Comparison of ENCODE assay signal across 9 cellular contexts in genomic region chr9:94373779-94374175, GRCh38. TPM values are rescaled to one million over a fixed set of nuclear protein-coding genes. Genes with fewer than 3 reads are reported as not detected.
DNase-seq lines count a peak whose midpoint lies in the region; ATAC-seq and TF ChIP-seq lines count a peak whose summit lies in the region.
"Not testable (repeated sequence)": the region's sequence is repeated elsewhere in the genome, so short reads cannot be mapped to it uniquely, and the experiment has no call there.
"Had no signal": no experiment of that assay in that cellular context is flagged by ENCODE, and none has a peak within 500 bp of the region (broad histone marks: within the 10 kb centered on the region; RNA-seq: fewer than 3 reads in every experiment).

No MANE protein-coding gene starts in this region.

- peak overlapping the region; percentile 52; the same call in 1 of the 2 replicates for H3K9ac ChIP-seq in MM.1S (ENCODE audit: low read length)

- TF ChIP-seq CTCF in Calu3 (IDR thresholded peaks at IDR 0.05; ENCODE audit: unreplicated experiment); MM.1S (IDR thresholded peaks at IDR 0.05; ENCODE audit: low read length); breast epithelium (IDR thresholded peaks at IDR 0.05); fibroblast of pulmonary artery (IDR thresholded peaks at IDR 0.05; ENCODE audit: low read length, missing control alignments); prostate gland (IDR thresholded peaks at IDR 0.05); type B pancreatic cell (conservative IDR thresholded peaks at IDR 0.05): not testable (repeated sequence)

- H3K4me3 Mint-ChIP-seq in Calu3 (ENCODE audit: low read depth, unreplicated experiment) (peak overlapping the region; percentile 73), memory B cell (peak overlapping the region; percentile 89), type B pancreatic cell (peak overlapping the region; percentile 92)
- H3K4me3 Mint-ChIP-seq in activated CD4-positive, alpha-beta memory T cell treated with anti-CD3 and anti-CD28 coated beads for 36 hours, result peak overlapping the region; percentile 73

- CTCF ChIA-PET in Calu3 (lab: Charles Lee); activated CD4-positive, alpha-beta memory T cell treated with anti-CD3 and anti-CD28 coated beads for 36 hours (lab: Charles Lee): not testable (repeated sequence)

- intact Hi-C loops in Calu3 (cut with micrococcal nuclease; ENCODE audit: unreplicated experiment); breast epithelium (cut with DNase I; ENCODE audit: low total_unique reads); prostate gland (cut with DNase I): not testable (repeated sequence)
- intact Hi-C loops in activated CD4-positive, alpha-beta memory T cell treated with anti-CD3 and anti-CD28 coated beads for 36 hours (cut with micrococcal nuclease), result loop anchor here (10.0 kb wide), 1 partner anchor 351 kb away; the partner anchor contains the start of gene AOPEP

- not testable (repeated sequence) for H3K9me2 ChIP-seq in MM.1S (replicated peaks; ENCODE audit: insufficient read depth, low read length)

- H3K4me1 ChIP-seq in MM.1S (ENCODE audit: low read length); breast epithelium; prostate gland (replicated peaks): not testable (repeated sequence)

- H3K4me3 ChIP-seq in MM.1S (ENCODE audit: low read length) (peak overlapping the region; percentile 57; the same call in 1 of the 2 replicates), breast epithelium (peak overlapping the region; percentile 50 to 77 (median 59)), fibroblast of pulmonary artery (replicated peaks; ENCODE audit: low read depth, low read length) (peak overlapping the region; percentile 57), prostate gland (peak overlapping the region; percentile 50 to 52)

- H3K9me3 Mint-ChIP-seq in Calu3 (ENCODE audit: low read depth, unreplicated experiment); activated CD4-positive, alpha-beta memory T cell treated with anti-CD3 and anti-CD28 coated beads for 36 hours; memory B cell; type B pancreatic cell: not testable (repeated sequence)

- POLR2A ChIA-PET in activated CD4-positive, alpha-beta memory T cell treated with anti-CD3 and anti-CD28 coated beads for 36 hours (lab: Charles Lee), result not testable (repeated sequence)

- 0 out of 2 replicates have a peak overlapping the region, but pooled peaks have one; percentile 61 for H2AFZ ChIP-seq in MM.1S (ENCODE audit: low read length)

- H3K9me3 ChIP-seq in MM.1S (replicated peaks; ENCODE audit: insufficient read depth, low read length); breast epithelium; prostate gland: not testable (repeated sequence)

- H3K4me2 ChIP-seq in MM.1S (ENCODE audit: low read depth, low read length), result peak overlapping the region; percentile 37; the same call in 1 of the 2 replicates

- not testable (repeated sequence) for ATAC-seq in memory B cell (ENCODE audit: low read depth)

- 34% methylated on average over 7 of the region's 11 CpGs for WGBS in prostate gland

- H3K27ac ChIP-seq in MM.1S (ENCODE audit: low read length), result peak overlapping the region; percentile 58; the same call in 1 of the 2 replicates
- H3K27ac ChIP-seq in breast epithelium, result peak overlapping the region; percentile 71 to 86
- peak overlapping the region; percentile 53 to 57 for H3K27ac ChIP-seq in prostate gland

- TF ChIP-seq POLR2A in breast epithelium (IDR thresholded peaks at IDR 0.05); prostate gland (IDR thresholded peaks at IDR 0.05): not testable (repeated sequence)

- H3K36me3 ChIP-seq in MM.1S (replicated peaks; ENCODE audit: insufficient read depth, low read length); breast epithelium; prostate gland: not testable (repeated sequence)

- H3K27ac Mint-ChIP-seq in Calu3 (ENCODE audit: unreplicated experiment), result peak overlapping the region; percentile 68
- H3K27ac Mint-ChIP-seq in activated CD4-positive, alpha-beta memory T cell treated with anti-CD3 and anti-CD28 coated beads for 36 hours, result peak overlapping the region; percentile 69
- peak overlapping the region; percentile 93 for H3K27ac Mint-ChIP-seq in memory B cell
- peak overlapping the region; percentile 94 for H3K27ac Mint-ChIP-seq in type B pancreatic cell

- H3K36me3 Mint-ChIP-seq in Calu3 (ENCODE audit: insufficient read depth, unreplicated experiment); activated CD4-positive, alpha-beta memory T cell treated with anti-CD3 and anti-CD28 coated beads for 36 hours; memory B cell; type B pancreatic cell: not testable (repeated sequence)

- not testable (repeated sequence) for H4K20me1 ChIP-seq in MM.1S (ENCODE audit: insufficient read depth, low read length)

- H3K27me3 Mint-ChIP-seq in Calu3 (ENCODE audit: unreplicated experiment); activated CD4-positive, alpha-beta memory T cell treated with anti-CD3 and anti-CD28 coated beads for 36 hours; memory B cell; type B pancreatic cell: not testable (repeated sequence)

- peaks cover 15% of the 10 kb centered on the region for H3K79me2 ChIP-seq in MM.1S (ENCODE audit: low read length)

- not testable (repeated sequence) for DNase-seq in Calu3; MM.1S; activated CD4-positive, alpha-beta memory T cell treated with anti-CD3 and anti-CD28 coated beads for 36 hours; breast epithelium (ENCODE audit: low spot score in 2 of 2); fibroblast of pulmonary artery (ENCODE audit: low read depth); memory B cell (ENCODE audit: low spot score in 2 of 2); prostate gland (ENCODE audit: low spot score); type B pancreatic cell (ENCODE audit: extremely low spot score, unreplicated experiment)

- H3K4me1 Mint-ChIP-seq in Calu3 (ENCODE audit: low read depth, unreplicated experiment); memory B cell; type B pancreatic cell (ENCODE audit: unreplicated experiment): not testable (repeated sequence)
- H3K4me1 Mint-ChIP-seq in activated CD4-positive, alpha-beta memory T cell treated with anti-CD3 and anti-CD28 coated beads for 36 hours (ENCODE audit: low read depth), result peaks cover 11% of the 10 kb centered on the region

- H3F3A ChIP-seq in MM.1S (ENCODE audit: insufficient read depth, low read length), result not testable (repeated sequence)

- BruUV-seq in Calu3 (replicated peaks; lab: Mats Ljungman, UMichigan), result not testable (repeated sequence)

- H3K27me3 ChIP-seq in MM.1S (replicated peaks; ENCODE audit: insufficient read depth, low read length); breast epithelium; prostate gland (replicated peaks; ENCODE audit: insufficient read depth): not testable (repeated sequence)

RNA-seq across cellular contexts. Expression of gene NUTM2F, which starts 45.3 kb away (rescaled TPM):
- total RNA-seq in Calu3 (2022), result not detected in 2 replicates
- total RNA-seq in activated CD4-positive, alpha-beta memory T cell treated with anti-CD3 and anti-CD28 coated beads for 36 hours, result not detected
- not detected for total RNA-seq in breast epithelium
- total RNA-seq in prostate gland, result under 1 TPM in 1 of 2 donors, not detected in 1; 0.40 TPM
- not detected in 2 replicates for total RNA-seq in type B pancreatic cell (ENCODE audit: low replicate concordance)
- total RNA-seq: omental fat pad had no signal
